9 cellular contexts compared by ENCODE assay signal in the genomic region with DNA sequence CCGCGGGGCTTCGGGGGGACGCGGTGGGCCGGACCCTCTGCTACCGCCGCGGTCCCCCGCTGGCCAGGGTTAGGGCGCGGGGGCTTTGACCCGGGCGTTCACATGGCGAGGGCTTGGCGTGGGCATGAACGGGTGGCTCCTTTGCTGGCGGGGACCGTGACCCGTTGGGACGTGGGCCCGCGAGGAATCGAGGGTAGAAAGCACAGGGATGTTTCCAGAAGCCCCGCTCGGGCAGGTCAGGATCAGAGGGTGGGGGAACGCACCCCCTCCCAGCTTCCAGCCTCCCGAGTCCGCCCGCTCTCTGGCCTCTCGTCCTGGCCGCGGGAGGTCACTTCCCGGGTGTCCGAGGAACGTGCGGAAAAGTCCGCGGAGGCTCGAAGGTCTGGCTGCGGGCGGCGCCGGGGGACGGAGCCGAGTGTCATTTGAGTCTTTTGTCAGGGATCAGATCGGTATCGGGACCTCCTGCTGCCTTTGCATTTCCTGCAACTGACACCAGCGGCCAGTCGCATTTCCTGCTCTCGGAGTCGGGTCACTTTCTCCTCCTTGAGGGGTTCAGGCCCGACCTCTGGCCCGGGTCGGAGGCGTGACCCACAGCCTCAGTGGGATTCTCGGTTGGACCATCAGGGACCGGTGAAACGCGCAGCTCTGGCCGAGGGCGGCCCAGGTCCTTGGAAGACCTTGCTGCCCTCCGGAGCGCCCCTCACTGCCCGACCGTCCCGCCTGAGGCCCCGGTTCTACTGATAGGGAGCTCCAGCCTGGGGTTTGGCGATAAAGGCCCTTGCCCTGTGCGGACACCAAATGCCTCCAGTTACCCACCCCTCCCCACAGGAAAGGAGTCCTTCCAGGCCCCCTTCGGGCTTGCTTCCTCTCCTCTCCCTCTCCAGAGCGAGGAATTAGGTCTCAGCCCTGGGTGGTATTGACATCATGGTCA. TPM values are rescaled to one million over a fixed set of nuclear protein-coding genes. Genes with fewer than 3 reads are reported as not detected.
A peak's percentile ranks its signal among the peaks of the same experiment; 100 is the strongest.
DNase-seq lines count a peak whose midpoint lies in the region; ATAC-seq and TF ChIP-seq lines count a peak whose summit lies in the region.
"Had no signal": no experiment of that assay in that cellular context is flagged by ENCODE, and none has a peak within 500 bp of the region (broad histone marks: within the 10 kb centered on the region; RNA-seq: fewer than 3 reads in every experiment).

No MANE protein-coding gene starts in this region.

- TF ChIP-seq RAD21 in Ishikawa (IDR thresholded peaks at IDR 0.05; ENCODE audit: low read depth): no peak

- intact Hi-C loops in CD14-positive monocyte (cut with micrococcal nuclease): no loop called here

- no peaks in the 10 kb centered on the region for H3K36me3 ChIP-seq in ectodermal cell (ENCODE audit: control insufficient read depth, insufficient read depth, low read length)
- no peaks in the 10 kb centered on the region for H3K36me3 ChIP-seq in MG63
- H3K36me3 ChIP-seq in WERI-Rb-1: no peaks in the 10 kb centered on the region

- no peak overlapping the region for H3K27ac Mint-ChIP-seq in CD14-positive monocyte
- no peak overlapping the region for H3K27ac Mint-ChIP-seq in nephron

- H3K27me3 ChIP-seq in ectodermal cell (ENCODE audit: control insufficient read depth, insufficient read depth, low read length, poor library complexity, severe bottlenecking) (peaks cover 84% of the 10 kb centered on the region), MG63 (peaks cover 22% of the 10 kb centered on the region), WERI-Rb-1 (ENCODE audit: insufficient read depth, low read depth, severe bottlenecking) (no peaks in the 10 kb centered on the region)

- no peak for ATAC-seq in HG02973 (IDR thresholded peaks at IDR 0.05; ENCODE audit: unreplicated experiment)

- H3K9me3 ChIP-seq in ectodermal cell (ENCODE audit: control insufficient read depth, low read length) (no peaks in the 10 kb centered on the region), MG63 (no peaks in the 10 kb centered on the region), WERI-Rb-1 (ENCODE audit: severe bottlenecking) (no peaks in the 10 kb centered on the region)

- peaks cover 34% of the 10 kb centered on the region for H3K4me1 ChIP-seq in ectodermal cell (ENCODE audit: control insufficient read depth, insufficient read depth, low read length)

- H3K4me3 ChIP-seq in ectodermal cell (ENCODE audit: insufficient read depth, low read depth, low read length) (peak overlapping the region; percentile 40), MG63 (no peak overlapping the region), WERI-Rb-1 (ENCODE audit: low read depth, low read length) (no peak overlapping the region)

- H3K4me3 Mint-ChIP-seq in CD14-positive monocyte (peak overlapping the region; percentile 67 to 90), nephron (peak overlapping the region; percentile 70 to 72 (median 71))

- TF ChIP-seq EP300 in Ishikawa (IDR thresholded peaks at IDR 0.05; ENCODE audit: borderline replicate concordance): no peak

- TF ChIP-seq CTCF in CD14-positive monocyte (IDR thresholded peaks at IDR 0.05): no peak
- TF ChIP-seq CTCF in nephron (IDR thresholded peaks at IDR 0.05; ENCODE audit: unreplicated experiment in 3 of 3): no peak
- TF ChIP-seq CTCF in WERI-Rb-1 (IDR thresholded peaks at IDR 0.05; ENCODE audit: low read depth, low read length): no peak

- H3K27me3 Mint-ChIP-seq in CD14-positive monocyte (ENCODE audit: low read depth in 3 of 3) (peaks cover 86 to 97% (median 93%) of the 10 kb centered on the region in 3 donors), nephron (ENCODE audit: low read depth) (peaks cover 93% of the 10 kb centered on the region)

- H3K36me3 Mint-ChIP-seq in CD14-positive monocyte: peaks cover 3 to 4% of the 10 kb centered on the region in 2 donors
- no peaks in the 10 kb centered on the region for H3K36me3 Mint-ChIP-seq in nephron (ENCODE audit: low read depth)

- WGBS in ectodermal cell, 2 experiments: 0 to 1% methylated on average over 72 of the region's 72 CpGs

- DNase-seq in CD14-positive monocyte (ENCODE audit: low spot score): no peak
- DNase-seq in MG63: no peak
- no peak for DNase-seq in WERI-Rb-1
- DNase-seq in activated CD4-positive, alpha-beta T cell treated with anti-CD3 and anti-CD28 coated beads for 4 hours: no peak

- no peak overlapping the region for H3K27ac ChIP-seq in ectodermal cell (ENCODE audit: insufficient read depth, low read depth, low read length, poor library complexity, severe bottlenecking)
- H3K27ac ChIP-seq in WERI-Rb-1: no peak overlapping the region

- H3K4me1 Mint-ChIP-seq in CD14-positive monocyte (peaks cover 35% of the 10 kb centered on the region), nephron (peaks cover 5% of the 10 kb centered on the region)

- H3K9me3 Mint-ChIP-seq in CD14-positive monocyte (peaks cover 2 to 31% (median 10%) of the 10 kb centered on the region in 7 donors), nephron (no peaks in the 10 kb centered on the region)

TF ChIP-seq in Ishikawa, 13 proteins besides CTCF, POLR2A, EP300 and RAD21:
- no peak for TF ChIP-seq CEBPB (IDR thresholded peaks at IDR 0.05)
- no peak for TF ChIP-seq TCF12 (IDR thresholded peaks at IDR 0.05; ENCODE audit: low read depth)
- TF ChIP-seq, protein P1, sequence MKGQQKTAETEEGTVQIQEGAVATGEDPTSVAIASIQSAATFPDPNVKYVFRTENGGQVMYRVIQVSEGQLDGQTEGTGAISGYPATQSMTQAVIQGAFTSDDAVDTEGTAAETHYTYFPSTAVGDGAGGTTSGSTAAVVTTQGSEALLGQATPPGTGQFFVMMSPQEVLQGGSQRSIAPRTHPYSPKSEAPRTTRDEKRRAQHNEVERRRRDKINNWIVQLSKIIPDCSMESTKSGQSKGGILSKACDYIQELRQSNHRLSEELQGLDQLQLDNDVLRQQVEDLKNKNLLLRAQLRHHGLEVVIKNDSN (IDR thresholded peaks at IDR 0.05): no peak
- TF ChIP-seq, protein P2, sequence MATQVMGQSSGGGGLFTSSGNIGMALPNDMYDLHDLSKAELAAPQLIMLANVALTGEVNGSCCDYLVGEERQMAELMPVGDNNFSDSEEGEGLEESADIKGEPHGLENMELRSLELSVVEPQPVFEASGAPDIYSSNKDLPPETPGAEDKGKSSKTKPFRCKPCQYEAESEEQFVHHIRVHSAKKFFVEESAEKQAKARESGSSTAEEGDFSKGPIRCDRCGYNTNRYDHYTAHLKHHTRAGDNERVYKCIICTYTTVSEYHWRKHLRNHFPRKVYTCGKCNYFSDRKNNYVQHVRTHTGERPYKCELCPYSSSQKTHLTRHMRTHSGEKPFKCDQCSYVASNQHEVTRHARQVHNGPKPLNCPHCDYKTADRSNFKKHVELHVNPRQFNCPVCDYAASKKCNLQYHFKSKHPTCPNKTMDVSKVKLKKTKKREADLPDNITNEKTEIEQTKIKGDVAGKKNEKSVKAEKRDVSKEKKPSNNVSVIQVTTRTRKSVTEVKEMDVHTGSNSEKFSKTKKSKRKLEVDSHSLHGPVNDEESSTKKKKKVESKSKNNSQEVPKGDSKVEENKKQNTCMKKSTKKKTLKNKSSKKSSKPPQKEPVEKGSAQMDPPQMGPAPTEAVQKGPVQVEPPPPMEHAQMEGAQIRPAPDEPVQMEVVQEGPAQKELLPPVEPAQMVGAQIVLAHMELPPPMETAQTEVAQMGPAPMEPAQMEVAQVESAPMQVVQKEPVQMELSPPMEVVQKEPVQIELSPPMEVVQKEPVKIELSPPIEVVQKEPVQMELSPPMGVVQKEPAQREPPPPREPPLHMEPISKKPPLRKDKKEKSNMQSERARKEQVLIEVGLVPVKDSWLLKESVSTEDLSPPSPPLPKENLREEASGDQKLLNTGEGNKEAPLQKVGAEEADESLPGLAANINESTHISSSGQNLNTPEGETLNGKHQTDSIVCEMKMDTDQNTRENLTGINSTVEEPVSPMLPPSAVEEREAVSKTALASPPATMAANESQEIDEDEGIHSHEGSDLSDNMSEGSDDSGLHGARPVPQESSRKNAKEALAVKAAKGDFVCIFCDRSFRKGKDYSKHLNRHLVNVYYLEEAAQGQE (IDR thresholded peaks at IDR 0.05; ENCODE audit: low read depth): no peak
- TF ChIP-seq ZBTB7A (IDR thresholded peaks at IDR 0.05; ENCODE audit: low read depth): peak; percentile 33; the same call in 1 of the 2 replicates

RNA-seq across cellular contexts. Expression of a gene that starts 0.7 kb away (rescaled TPM):
- polyA plus RNA-seq in CD14-positive monocyte: not detected
- 9.8 TPM for polyA plus RNA-seq in ectodermal cell (2013, experiment 1 of 4)
- polyA plus RNA-seq in ectodermal cell (2013, experiment 2 of 4): 6.9 TPM
- 8.7 TPM for polyA plus RNA-seq in ectodermal cell (2013, experiment 3 of 4)
- polyA plus RNA-seq in ectodermal cell (2013, experiment 4 of 4): 9.5 TPM
- total RNA-seq in MG63 (2014; rRNA removed; shearing (Covaris generic); ENCODE audit: low replicate concordance): 5.6 and 8.5 TPM in 2 replicates
- total RNA-seq: T-helper 2 cell treated with Interferon-gamma antibody and Interleukin-4, amounts not matched to agents 100 ng/mL and 5 ng/mL, for 36 hours had no signal

RNA-seq across cellular contexts. Expression of a gene that starts 32.2 kb away (rescaled TPM):
- polyA plus RNA-seq in CD14-positive monocyte: under 1 TPM in 1 of 2 donors, not detected in 1; 0.19 TPM
- polyA plus RNA-seq in ectodermal cell (2013, experiment 1 of 4): 2.7 TPM
- 1.4 TPM for polyA plus RNA-seq in ectodermal cell (2013, experiment 2 of 4)
- 0.59 TPM for polyA plus RNA-seq in ectodermal cell (2013, experiment 3 of 4)
- polyA plus RNA-seq in ectodermal cell (2013, experiment 4 of 4): 0.85 TPM
- total RNA-seq in MG63 (2014; rRNA removed; shearing (Covaris generic); ENCODE audit: low replicate concordance): not detected in 2 replicates
- total RNA-seq: T-helper 2 cell treated with Interferon-gamma antibody and Interleukin-4, amounts not matched to agents 100 ng/mL and 5 ng/mL, for 36 hours had no signal
